8 cellular contexts compared by ENCODE assay signal in genomic region chr1:77978293-77978968, GRCh38. TPM values are rescaled to one million over a fixed set of nuclear protein-coding genes. Genes with fewer than 3 reads are reported as not detected.
A peak's percentile ranks its signal among the peaks of the same experiment; 100 is the strongest.
DNase-seq lines count a peak whose midpoint lies in the region; ATAC-seq, FAIRE-seq and TF ChIP-seq lines count a peak whose summit lies in the region.

No MANE protein-coding gene starts in this region.

- peaks cover 6% of the 10 kb centered on the region; the same call in 1 of the 2 replicates for H3K36me3 ChIP-seq in MM.1S (replicated peaks; ENCODE audit: insufficient read depth, low read length)
- no peaks in the 10 kb centered on the region for H3K36me3 ChIP-seq in pancreas
- H3K36me3 ChIP-seq in transverse colon = no peaks in the 10 kb centered on the region

- TF ChIP-seq EP300 in transverse colon (IDR thresholded peaks at IDR 0.05; ENCODE audit: low read depth) = no peak

- peak overlapping the region; percentile 84 for H3K4me2 ChIP-seq in MM.1S (ENCODE audit: low read depth, low read length)

- H3F3A ChIP-seq in MM.1S (ENCODE audit: insufficient read depth, low read length) = peaks cover 21% of the 10 kb centered on the region

- H3K9me3 ChIP-seq in MM.1S (replicated peaks; ENCODE audit: insufficient read depth, low read length) (no peaks in the 10 kb centered on the region), pancreas (no peaks in the 10 kb centered on the region), transverse colon (no peaks in the 10 kb centered on the region)

- H3K27me3 ChIP-seq in MM.1S (replicated peaks; ENCODE audit: insufficient read depth, low read length) = no peaks in the 10 kb centered on the region
- no peaks in the 10 kb centered on the region for H3K27me3 ChIP-seq in pancreas
- H3K27me3 ChIP-seq in transverse colon = no peaks in the 10 kb centered on the region

- peaks cover 81% of the 10 kb centered on the region for H3K79me2 ChIP-seq in MM.1S (ENCODE audit: low read length)

- H4K20me1 ChIP-seq in MM.1S (ENCODE audit: insufficient read depth, low read length) = peaks cover 45% of the 10 kb centered on the region

- FAIRE-seq in pancreas (lab: Jason Lieb, UNC) = no peak

- peak overlapping the region; percentile 21; the same call in 1 of the 2 replicates for H2AFZ ChIP-seq in MM.1S (ENCODE audit: low read length)

- ATAC-seq in pancreas = peak; percentile 62 to 80 (median 68)

- peak overlapping the region; percentile 98 for H3K9ac ChIP-seq in MM.1S (ENCODE audit: low read length)

- no peaks in the 10 kb centered on the region for H3K9me2 ChIP-seq in MM.1S (replicated peaks; ENCODE audit: insufficient read depth, low read length)

- peak; percentile 71 for DNase-seq in GDM1 (lab: John Stamatoyannopoulos, UW)
- peak; percentile 84 for DNase-seq in HCEC 1CT
- DNase-seq in MM.1S = peak; percentile 95
- peak; percentile 59 for DNase-seq in SHP77 treated with DMSO at 0.1 percent for 48 hours (lab: John Stamatoyannopoulos, UW)
- peak; percentile 73 for DNase-seq in activated gamma-delta T cell treated with Interleukin-2 at 50 U/mL for 16 hours
- DNase-seq in head of caudate nucleus = peak in 37 of 42 donors; percentile 8 to 84 (median 64)
- DNase-seq in pancreas = peak in 3 of 6 donors; percentile 65 to 81 (median 74)
- DNase-seq in transverse colon = peak; percentile 78

- in situ Hi-C loops in transverse colon (cut with MboI; ENCODE audit: low pct_ligation_motif_present in 1 of 4, low pct_unique_long_range_greater_than_20kb in 1 of 4, low sequenced_read_pairs in 3 of 4) = loop anchor here in 1 of 4 donors (10.0 kb wide), 1 partner anchor 136 kb away; no protein-coding TSS in a partner anchor

- intact Hi-C loops in head of caudate nucleus (cut with DNase I) (loop anchor here (2.0 to 10.0 kb wide), 2 partner anchors 26 to 136 kb away; partner anchors contain the start of gene DNAJB4), pancreas (cut with DNase I) (loop anchor here in 1 of 3 donors (5.0 kb wide), 1 partner anchor 134 kb away; no protein-coding TSS in a partner anchor), transverse colon (cut with DNase I; ENCODE audit: low total_unique reads) (no loop called here)

- H3K4me3 ChIP-seq in MM.1S (ENCODE audit: low read length) (peak overlapping the region; percentile 82), pancreas (peak overlapping the region; percentile 52 to 76 (median 62)), transverse colon (peak overlapping the region; percentile 54 to 73 (median 62))

- peaks cover 20% of the 10 kb centered on the region for H3K4me1 ChIP-seq in MM.1S (ENCODE audit: low read length)
- peaks cover 4 to 28% (median 21%) of the 10 kb centered on the region in 3 donors for H3K4me1 ChIP-seq in pancreas
- peaks cover 25 to 59% (median 42%) of the 10 kb centered on the region in 4 donors for H3K4me1 ChIP-seq in transverse colon

- TF ChIP-seq CTCF in MM.1S (IDR thresholded peaks at IDR 0.05; ENCODE audit: low read length) = no peak
- TF ChIP-seq CTCF in pancreas (IDR thresholded peaks at IDR 0.05) = no peak
- no peak for TF ChIP-seq CTCF in transverse colon (IDR thresholded peaks at IDR 0.05)

- TF ChIP-seq POLR2A in transverse colon (IDR thresholded peaks at IDR 0.05) = peak; percentile 64

- H3K27ac ChIP-seq in MM.1S (ENCODE audit: low read length) (peak overlapping the region; percentile 98), pancreas (peak overlapping the region; percentile 93 to 99 (median 96)), transverse colon (peak overlapping the region; percentile 97 to 100 (median 98))

- 0% methylated on average over 34 of the region's 34 CpGs for WGBS in pancreas, 2 donors
- 0% methylated on average over 34 of the region's 34 CpGs; no CpG with 5 or more reads in 1 of the 2 donors for WGBS in transverse colon (ENCODE audit: low coverage in 1 of 2), 2 donors

RNA-seq across cellular contexts. Expression of gene FUBP1, which starts 0.4 kb away (rescaled TPM):
- 10 to 100 TPM; 36.9 to 81.5 (median 51.6) TPM for total RNA-seq in pancreas
- 10 to 100 TPM; 21.7 to 46.6 TPM for polyA plus RNA-seq in pancreas
- total RNA-seq in transverse colon = 100 to 1,000 TPM in 2 of 4 donors, 10 to 100 TPM in 2; 81.8 to 176 (median 101) TPM

RNA-seq across cellular contexts. Expression of gene DNAJB4, which starts 26.3 kb away (rescaled TPM):
- total RNA-seq in pancreas = 10 to 100 TPM; 13.1 to 38.6 (median 21.7) TPM
- 1 to 10 TPM; 6.7 to 9.2 TPM for polyA plus RNA-seq in pancreas
- 10 to 100 TPM in 2 of 4 donors, 1 to 10 TPM in 2; 4.0 to 30.2 (median 16.9) TPM for total RNA-seq in transverse colon
